In the genomic region with DNA sequence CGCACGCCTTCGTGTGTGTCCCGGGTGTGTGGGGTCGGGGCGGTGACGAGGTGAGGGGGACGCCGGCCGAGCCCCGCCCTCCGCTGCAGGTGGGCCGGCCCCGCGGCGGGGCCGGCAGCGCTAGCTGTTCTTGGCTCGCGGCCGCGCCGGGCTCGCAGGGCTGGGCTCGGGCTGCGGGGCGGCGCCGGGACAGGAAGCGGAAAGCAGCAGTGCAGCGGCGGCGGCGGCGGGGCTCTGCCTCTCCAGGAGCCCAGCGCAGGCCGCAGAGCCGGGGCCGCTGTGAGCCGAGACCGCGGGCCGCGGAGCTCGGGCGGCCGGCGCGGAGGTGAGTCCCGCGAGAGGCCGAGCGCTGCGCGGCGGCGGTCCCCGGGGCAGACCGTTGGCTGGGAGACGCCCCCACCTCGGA, we compare ENCODE assay signal across 1 cellular context.
TF ChIP-seq lines count a peak whose summit lies in the region.

A gene (plus strand): TSS at position 209 of the 406 bp plus-strand sequence. CDS start 9,444 bp downstream, outside the sequence.

TF ChIP-seq in GM12878, 131 proteins besides CTCF, POLR2A, EP300 and RAD21 (continued from another document):
- TF ChIP-seq, protein P1, sequence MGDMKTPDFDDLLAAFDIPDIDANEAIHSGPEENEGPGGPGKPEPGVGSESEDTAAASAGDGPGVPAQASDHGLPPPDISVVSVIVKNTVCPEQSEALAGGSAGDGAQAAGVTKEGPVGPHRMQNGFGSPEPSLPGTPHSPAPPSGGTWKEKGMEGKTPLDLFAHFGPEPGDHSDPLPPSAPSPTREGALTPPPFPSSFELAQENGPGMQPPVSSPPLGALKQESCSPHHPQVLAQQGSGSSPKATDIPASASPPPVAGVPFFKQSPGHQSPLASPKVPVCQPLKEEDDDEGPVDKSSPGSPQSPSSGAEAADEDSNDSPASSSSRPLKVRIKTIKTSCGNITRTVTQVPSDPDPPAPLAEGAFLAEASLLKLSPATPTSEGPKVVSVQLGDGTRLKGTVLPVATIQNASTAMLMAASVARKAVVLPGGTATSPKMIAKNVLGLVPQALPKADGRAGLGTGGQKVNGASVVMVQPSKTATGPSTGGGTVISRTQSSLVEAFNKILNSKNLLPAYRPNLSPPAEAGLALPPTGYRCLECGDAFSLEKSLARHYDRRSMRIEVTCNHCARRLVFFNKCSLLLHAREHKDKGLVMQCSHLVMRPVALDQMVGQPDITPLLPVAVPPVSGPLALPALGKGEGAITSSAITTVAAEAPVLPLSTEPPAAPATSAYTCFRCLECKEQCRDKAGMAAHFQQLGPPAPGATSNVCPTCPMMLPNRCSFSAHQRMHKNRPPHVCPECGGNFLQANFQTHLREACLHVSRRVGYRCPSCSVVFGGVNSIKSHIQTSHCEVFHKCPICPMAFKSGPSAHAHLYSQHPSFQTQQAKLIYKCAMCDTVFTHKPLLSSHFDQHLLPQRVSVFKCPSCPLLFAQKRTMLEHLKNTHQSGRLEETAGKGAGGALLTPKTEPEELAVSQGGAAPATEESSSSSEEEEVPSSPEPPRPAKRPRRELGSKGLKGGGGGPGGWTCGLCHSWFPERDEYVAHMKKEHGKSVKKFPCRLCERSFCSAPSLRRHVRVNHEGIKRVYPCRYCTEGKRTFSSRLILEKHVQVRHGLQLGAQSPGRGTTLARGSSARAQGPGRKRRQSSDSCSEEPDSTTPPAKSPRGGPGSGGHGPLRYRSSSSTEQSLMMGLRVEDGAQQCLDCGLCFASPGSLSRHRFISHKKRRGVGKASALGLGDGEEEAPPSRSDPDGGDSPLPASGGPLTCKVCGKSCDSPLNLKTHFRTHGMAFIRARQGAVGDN (IDR thresholded peaks at IDR 0.05) = 0 out of 2 replicates have a peak, but pooled peaks have one; percentile 15
- TF ChIP-seq IKZF1 (conservative IDR thresholded peaks at IDR 0.05) = no peak; the same call in 1 of the 2 replicates
- no peak for TF ChIP-seq MTA3 (IDR thresholded peaks at IDR 0.05; ENCODE audit: borderline replicate concordance, low read length)
- no peak for TF ChIP-seq CHD4 (IDR thresholded peaks at IDR 0.05)
- TF ChIP-seq RUNX3 (IDR thresholded peaks at IDR 0.05; ENCODE audit: low read length) = 0 out of 2 replicates have a peak, but pooled peaks have one; percentile 1
- TF ChIP-seq BHLHE40 (IDR thresholded peaks at IDR 0.05; ENCODE audit: borderline replicate concordance in 1 of 2, low read depth in 2 of 2, low read length in 1 of 2) = peak in 1 of 2 experiments; percentile 3; a peak in 1 of 4 replicates
- no peak for TF ChIP-seq RB1 (IDR thresholded peaks at IDR 0.05; ENCODE audit: borderline replicate concordance)
- TF ChIP-seq RFX5 (IDR thresholded peaks at IDR 0.05; ENCODE audit: low read depth, low read length) = no peak
- no peak for TF ChIP-seq EGR1 (IDR thresholded peaks at IDR 0.05; ENCODE audit: borderline replicate concordance in 1 of 2, low read depth in 2 of 2, low read length in 2 of 2)
- TF ChIP-seq HDGF (IDR thresholded peaks at IDR 0.05) = no peak
- TF ChIP-seq SIN3A (IDR thresholded peaks at IDR 0.05; ENCODE audit: low read depth, low read length) = no peak
- no peak for TF ChIP-seq JUND (IDR thresholded peaks at IDR 0.05; ENCODE audit: low read depth, low read length)
- TF ChIP-seq ZNF217 (IDR thresholded peaks at IDR 0.05) = peak; percentile 63
- peak; percentile 41; the same call in 1 of the 2 replicates for TF ChIP-seq CBX5 (IDR thresholded peaks at IDR 0.05; ENCODE audit: low read depth)
- TF ChIP-seq, protein P2, sequence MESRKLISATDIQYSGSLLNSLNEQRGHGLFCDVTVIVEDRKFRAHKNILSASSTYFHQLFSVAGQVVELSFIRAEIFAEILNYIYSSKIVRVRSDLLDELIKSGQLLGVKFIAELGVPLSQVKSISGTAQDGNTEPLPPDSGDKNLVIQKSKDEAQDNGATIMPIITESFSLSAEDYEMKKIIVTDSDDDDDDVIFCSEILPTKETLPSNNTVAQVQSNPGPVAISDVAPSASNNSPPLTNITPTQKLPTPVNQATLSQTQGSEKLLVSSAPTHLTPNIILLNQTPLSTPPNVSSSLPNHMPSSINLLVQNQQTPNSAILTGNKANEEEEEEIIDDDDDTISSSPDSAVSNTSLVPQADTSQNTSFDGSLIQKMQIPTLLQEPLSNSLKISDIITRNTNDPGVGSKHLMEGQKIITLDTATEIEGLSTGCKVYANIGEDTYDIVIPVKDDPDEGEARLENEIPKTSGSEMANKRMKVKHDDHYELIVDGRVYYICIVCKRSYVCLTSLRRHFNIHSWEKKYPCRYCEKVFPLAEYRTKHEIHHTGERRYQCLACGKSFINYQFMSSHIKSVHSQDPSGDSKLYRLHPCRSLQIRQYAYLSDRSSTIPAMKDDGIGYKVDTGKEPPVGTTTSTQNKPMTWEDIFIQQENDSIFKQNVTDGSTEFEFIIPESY (IDR thresholded peaks at IDR 0.05) = no peak
- TF ChIP-seq NBN (IDR thresholded peaks at IDR 0.05) = no peak
- no peak for TF ChIP-seq GATAD2B (conservative IDR thresholded peaks at IDR 0.05; ENCODE audit: low read depth)
- no peak for TF ChIP-seq NR2C1 (IDR thresholded peaks at IDR 0.05)
- no peak for TF ChIP-seq TBL1XR1 (IDR thresholded peaks at IDR 0.05; ENCODE audit: low read depth, low read length)
- TF ChIP-seq IKZF2 (IDR thresholded peaks at IDR 0.05) = no peak
- no peak for TF ChIP-seq HDAC6 (IDR thresholded peaks at IDR 0.05; ENCODE audit: unreplicated experiment)
